Comparison of ENCODE assay signal across 17 cellular contexts in genomic region chr5:4674176-4674575, GRCh38.
DNase-seq lines count a peak whose midpoint lies in the region; ATAC-seq, FAIRE-seq and TF ChIP-seq lines count a peak whose summit lies in the region.
"Had no signal": no experiment of that assay in that cellular context is flagged by ENCODE, and none has a peak within 500 bp of the region (broad histone marks: within the 10 kb centered on the region; RNA-seq: fewer than 3 reads in every experiment).

No MANE protein-coding gene starts in this region.

- H3K23ac ChIP-seq in H1 (ENCODE audit: insufficient read length) = no peak overlapping the region

- H3K4me2 ChIP-seq in astrocyte (ENCODE audit: low read length) (no peak overlapping the region), H1 (ENCODE audit: insufficient read depth in 1 of 2, low read depth in 2 of 2, low read length in 2 of 2) (no peak overlapping the region)
- H3K4me2 ChIP-seq: BLaER1 treated with 17β-estradiol and CSF1 and Interleukin-3, amounts not matched to agents 10 nM and 100 nM had no signal

- DNase-seq in astrocyte (ENCODE audit: low read depth) (peak; percentile 74), H1 (ENCODE audit: low read depth in 1 of 2, low spot score in 2 of 2) (no peak), mesothelial cell of epicardium (ENCODE audit: low spot score in 2 of 2, unreplicated experiment in 2 of 2) (no peak), foreskin keratinocyte (no peak), KG1 (lab: John Stamatoyannopoulos, UW) (no peak), hippocampal formation (lab: John Stamatoyannopoulos, UW) (no peak)
- DNase-seq: Calu3; CD8-positive, alpha-beta T cell; DMS79 treated with DMSO at 0.1 percent for 48 hours; EL; H7; IMR-90 had no signal

- H2BK5ac ChIP-seq in H1 (ENCODE audit: low read depth, low read length) = no peak overlapping the region

- FAIRE-seq in astrocyte (lab: Jason Lieb, UNC) (no peak), H1 (lab: Jason Lieb, UNC) (no peak)
- FAIRE-seq: GM12878, HTR-8/SVneo had no signal

- H3K4me3 ChIP-seq in astrocyte (ENCODE audit: insufficient read depth, low read depth, low read length) = no peak overlapping the region
- H3K4me3 ChIP-seq in H1 (ENCODE audit: extremely low read depth in 1 of 4, insufficient read depth in 2 of 4, low read depth in 3 of 4, low read length in 4 of 4) = no peak overlapping the region
- H3K4me3 ChIP-seq: BLaER1 treated with 17β-estradiol and CSF1 and Interleukin-3, amounts not matched to agents 10 nM and 100 nM; GM12878 had no signal

- H3K36me3 ChIP-seq in astrocyte (ENCODE audit: insufficient read depth, low read length) (no peaks in the 10 kb centered on the region), H1 (ENCODE audit: control insufficient read depth in 2 of 4, insufficient read depth in 4 of 4, low read length in 3 of 4) (no peaks in the 10 kb centered on the region)
- H3K36me3 ChIP-seq: BLaER1 treated with 17β-estradiol and CSF1 and Interleukin-3, amounts not matched to agents 10 nM and 100 nM had no signal

- no peaks in the 10 kb centered on the region; the same call in 1 of the 2 replicates for H3K79me1 ChIP-seq in H1 (ENCODE audit: low read depth, low read length)

- POLR2A ChIA-PET in H1 (lab: Charles Lee; ENCODE audit: partially characterized antibody) = no interaction called here

- H2BK20ac ChIP-seq in H1 (ENCODE audit: low read length) = no peak overlapping the region

- H4K8ac ChIP-seq in H1 (ENCODE audit: extremely low read depth, insufficient read depth, low read length) = no peak overlapping the region

- CTCF ChIA-PET in H1 (lab: Charles Lee; ENCODE audit: partially characterized antibody) = interaction anchor here (1.0 to 1.4 kb wide), 2 partner anchors 21 to 25 kb away, joined by 3 read pairs; no protein-coding TSS in a partner anchor

- H2AFZ ChIP-seq in astrocyte (ENCODE audit: low read depth, low read length) = no peak overlapping the region
- H2AFZ ChIP-seq in H1 (ENCODE audit: low read length) = peak overlapping the region; percentile 62; the same call in 1 of the 2 replicates

- H3K9me3 ChIP-seq in astrocyte (ENCODE audit: insufficient read depth, low read depth, low read length) = no peaks in the 10 kb centered on the region
- H3K9me3 ChIP-seq in H1 (ENCODE audit: insufficient read depth in 2 of 2, low read depth in 1 of 2, low read length in 1 of 2) = no peaks in the 10 kb centered on the region

- WGBS in H1 (ENCODE audit: extremely low coverage in 1 of 2, insufficient coverage in 1 of 2, insufficient read length in 1 of 2, insufficient replicate concordance in 2 of 2, low coverage in 1 of 2, low lambda C conversion rate in 2 of 2, missing lambda C conversion rate in 1 of 2), 2 experiments = 100% methylated on average over 1 of the region's 1 CpG; no CpG with 5 or more reads in 1 of the 2 experiments

- H3K79me2 ChIP-seq in astrocyte (ENCODE audit: insufficient read depth, low read length) (no peaks in the 10 kb centered on the region), H1 (ENCODE audit: control insufficient read depth in 1 of 2, insufficient read depth in 2 of 2, low read length in 2 of 2) (no peaks in the 10 kb centered on the region)

- no peak overlapping the region for H3K4ac ChIP-seq in H1 (replicated peaks; ENCODE audit: insufficient read length, low read depth, low read length)

- H3K9me3 Mint-ChIP-seq in astrocyte (ENCODE audit: unreplicated experiment) = no peaks in the 10 kb centered on the region
- peaks cover 5% of the 10 kb centered on the region for H3K9me3 Mint-ChIP-seq in mesothelial cell of epicardium

- H3K27ac Mint-ChIP-seq in astrocyte (ENCODE audit: unreplicated experiment) (no peak overlapping the region), mesothelial cell of epicardium (peak overlapping the region; percentile 31)
- H3K27ac Mint-ChIP-seq: B cell; CD8-positive, alpha-beta T cell had no signal

- H3K27ac ChIP-seq in astrocyte (ENCODE audit: low read depth, low read length) = no peak overlapping the region
- H3K27ac ChIP-seq in H1 (ENCODE audit: low read depth, low read length) = no peak overlapping the region
- H3K27ac ChIP-seq in foreskin keratinocyte = no peak overlapping the region
- H3K27ac ChIP-seq: BLaER1 treated with 17β-estradiol and CSF1 and Interleukin-3, amounts not matched to agents 10 nM and 100 nM had no signal

- H2BK120ac ChIP-seq in H1 (replicated peaks; ENCODE audit: low read depth, low read length) = no peak overlapping the region

- no peak overlapping the region for H4K5ac ChIP-seq in H1 (ENCODE audit: insufficient read length, low read depth, low read length)

- no peak overlapping the region for H3K4me3 Mint-ChIP-seq in astrocyte (ENCODE audit: unreplicated experiment)
- H3K4me3 Mint-ChIP-seq in mesothelial cell of epicardium = no peak overlapping the region
- H3K4me3 Mint-ChIP-seq: B cell; CD8-positive, alpha-beta T cell had no signal

- no peak overlapping the region for H3K18ac ChIP-seq in H1 (ENCODE audit: extremely low read depth, low read length)

- H3K4me1 Mint-ChIP-seq in astrocyte (ENCODE audit: low read depth, unreplicated experiment) (peaks cover 2% of the 10 kb centered on the region), mesothelial cell of epicardium (peaks cover 31% of the 10 kb centered on the region)
- H3K4me1 Mint-ChIP-seq: B cell had no signal

- H3K27me3 Mint-ChIP-seq in astrocyte (ENCODE audit: low read depth, unreplicated experiment) (peaks cover 8% of the 10 kb centered on the region), mesothelial cell of epicardium (ENCODE audit: low read depth) (peaks cover 28% of the 10 kb centered on the region)
- H3K27me3 Mint-ChIP-seq: B cell had no signal

- H3K9ac ChIP-seq in astrocyte (ENCODE audit: low read length) (no peak overlapping the region), H1 (replicated peaks in 1 of 4; ENCODE audit: extremely low read depth in 1 of 4, low read depth in 3 of 4, low read length in 3 of 4) (no peak overlapping the region)
- H3K9ac ChIP-seq: BLaER1 treated with 17β-estradiol and CSF1 and Interleukin-3, amounts not matched to agents 10 nM and 100 nM had no signal

- TF ChIP-seq EP300 in H1 (IDR thresholded peaks at IDR 0.05; ENCODE audit: borderline replicate concordance in 1 of 2, low read depth in 2 of 2, low read length in 2 of 2) = no peak

- H3K14ac ChIP-seq in H1 (ENCODE audit: insufficient read length) = no peak overlapping the region

- TF ChIP-seq RAD21 in H1 (IDR thresholded peaks at IDR 0.05 in 1 of 2, conservative IDR thresholded peaks at IDR 0.05 in 1 of 2; ENCODE audit: low read depth in 2 of 2, low read length in 2 of 2) = no peak

- no peak overlapping the region for H4K91ac ChIP-seq in H1 (replicated peaks; ENCODE audit: insufficient read length, low read length)

- ATAC-seq in foreskin keratinocyte (no peak), GM21526 (IDR thresholded peaks at IDR 0.05; ENCODE audit: low FRiP score, unreplicated experiment) (no peak)
- ATAC-seq: CD8-positive, alpha-beta T cell; GM12878 had no signal

- H3K23me2 ChIP-seq in H1 (ENCODE audit: low read depth, low read length) = no peaks in the 10 kb centered on the region

- H4K20me1 ChIP-seq in astrocyte (ENCODE audit: insufficient read depth, low read length) (no peaks in the 10 kb centered on the region), H1 (replicated peaks in 1 of 2; ENCODE audit: control insufficient read depth in 1 of 2, insufficient read depth in 2 of 2, low read length in 2 of 2) (no peaks in the 10 kb centered on the region)
- H4K20me1 ChIP-seq: BLaER1 treated with 17β-estradiol and CSF1 and Interleukin-3, amounts not matched to agents 10 nM and 100 nM had no signal

- H3K36me3 Mint-ChIP-seq in astrocyte (ENCODE audit: low read depth, unreplicated experiment) (no peaks in the 10 kb centered on the region), mesothelial cell of epicardium (no peaks in the 10 kb centered on the region)
- H3K36me3 Mint-ChIP-seq: CD8-positive, alpha-beta T cell had no signal

- no peak overlapping the region for H2BK12ac ChIP-seq in H1 (ENCODE audit: low read depth, low read length)

- no peak overlapping the region for H2BK15ac ChIP-seq in H1 (ENCODE audit: low read length)

- H3K27me3 ChIP-seq in astrocyte (ENCODE audit: insufficient read depth, low read length) (no peaks in the 10 kb centered on the region), H1 (replicated peaks in 1 of 4; ENCODE audit: control insufficient read depth in 3 of 4, extremely low read depth in 1 of 4, insufficient read depth in 3 of 4, low read length in 3 of 4) (no peaks in the 10 kb centered on the region), foreskin keratinocyte (no peaks in the 10 kb centered on the region)
- H3K27me3 ChIP-seq: BLaER1 treated with 17β-estradiol and CSF1 and Interleukin-3, amounts not matched to agents 10 nM and 100 nM had no signal

- H3K4me1 ChIP-seq in astrocyte (ENCODE audit: insufficient read depth, low read length) (no peaks in the 10 kb centered on the region), H1 (replicated peaks in 1 of 4; ENCODE audit: control insufficient read depth in 3 of 4, insufficient read depth in 4 of 4, low read length in 3 of 4) (no peaks in the 10 kb centered on the region; a peak in 1 of 7 replicates), foreskin keratinocyte (no peaks in the 10 kb centered on the region)
- H3K4me1 ChIP-seq: BLaER1 treated with 17β-estradiol and CSF1 and Interleukin-3, amounts not matched to agents 10 nM and 100 nM had no signal

- no peak overlapping the region for H3K56ac ChIP-seq in H1 (replicated peaks; ENCODE audit: insufficient read length, low read depth, low read length)

- TF ChIP-seq CTCF in astrocyte (IDR thresholded peaks at IDR 0.05; ENCODE audit: insufficient read depth, low read depth, low read length) (no peak), H1 (IDR thresholded peaks at IDR 0.05; ENCODE audit: control extremely low read depth in 1 of 3, insufficient read depth in 1 of 3, low read depth in 1 of 3, low read length in 3 of 3) (no peak), mesothelial cell of epicardium (IDR thresholded peaks at IDR 0.05; ENCODE audit: unreplicated experiment) (no peak), foreskin keratinocyte (conservative IDR thresholded peaks at IDR 0.05) (no peak)

- H2AK5ac ChIP-seq in H1 (ENCODE audit: low read depth, low read length) = no peak overlapping the region

- no peak for TF ChIP-seq POLR2A in H1 (IDR thresholded peaks at IDR 0.05; ENCODE audit: control extremely low read depth in 1 of 2, low read depth in 2 of 2, low read length in 2 of 2)

TF ChIP-seq in H1, 55 proteins besides CTCF, POLR2A, EP300 and RAD21 (continues in another document):
- no peak for TF ChIP-seq TEAD4 (IDR thresholded peaks at IDR 0.05; ENCODE audit: low read depth, low read length)
- TF ChIP-seq E2F6 (IDR thresholded peaks at IDR 0.05) = no peak
- no peak for TF ChIP-seq JUN (IDR thresholded peaks at IDR 0.05; ENCODE audit: low read depth, low read length)
- no peak for TF ChIP-seq RFX5 (IDR thresholded peaks at IDR 0.05; ENCODE audit: borderline replicate concordance, low read depth, low read length)
- no peak for TF ChIP-seq SAP30 (IDR thresholded peaks at IDR 0.05; ENCODE audit: insufficient read depth, insufficient replicate concordance, low read length)
